In genomic region chr21:24823247-24823646, GRCh38 we compare ENCODE assay signal across 29 cellular contexts.
"Had no signal": no experiment of that assay in that cellular context is flagged by ENCODE, and none has a peak within 500 bp of the region (broad histone marks: within the 10 kb centered on the region; RNA-seq: fewer than 3 reads in every experiment).

No MANE protein-coding gene starts in this region.

- DNase-seq: activated CD4-positive, alpha-beta memory T cell treated with anti-CD3 and anti-CD28 coated beads, Interleukin-2, amount 10 ng/mL, durations not matched to agents 7 days and 5 days; activated CD4-positive, alpha-beta T cell treated with anti-CD3 and anti-CD28 coated beads for 36 hours; activated CD4-positive, alpha-beta T cell treated with anti-CD3 and anti-CD28 coated beads, Interleukin-2, amount 10 ng/mL, durations not matched to agents 24 days and 14 days; activated CD4-positive, alpha-beta T cell treated with anti-CD3 and anti-CD28 coated beads, Interleukin-2, amount 50 U/mL, for 4 hours; activated CD4-positive, CD25-positive, alpha-beta regulatory T cell; activated CD4-positive, CD25-positive, alpha-beta regulatory T cell treated with anti-CD3 and anti-CD28 coated beads, Interleukin-2, amount 50 U/mL, for 72 hours; activated CD8-positive, alpha-beta memory T cell treated with anti-CD3 and anti-CD28 coated beads, Interleukin-2, amount 50 U/mL, for 48 hours; activated gamma-delta T cell; activated naive CD4-positive, alpha-beta T cell; activated naive CD4-positive, alpha-beta T cell treated with anti-CD3 and anti-CD28 coated beads, Interleukin-2, amount 10 ng/mL, durations not matched to agents 7 days and 5 days; activated naive CD8-positive, alpha-beta T cell treated with anti-CD3 and anti-CD28 coated beads, Interleukin-2, amount 10 ng/mL, durations not matched to agents 7 days and 5 days; activated T-cell treated with anti-CD3 and anti-CD28 coated beads for 4 hours; activated T-cell treated with anti-CD3 and anti-CD28 coated beads, Interleukin-2, amount 50 U/mL, for 24 hours; activated T-cell treated with anti-CD3 and anti-CD28 coated beads, Interleukin-2, amount 50 U/mL, for 72 hours; brain microvascular endothelial cell; dorsolateral prefrontal cortex; effector memory CD4-positive, alpha-beta T cell; endodermal cell; foreskin fibroblast; head of caudate nucleus; hippocampal formation; T1000; WERI-Rb-1 had no signal

- ATAC-seq: activated CD4-positive, alpha-beta T cell treated with anti-CD3 and anti-CD28 coated beads for 36 hours; activated naive CD4-positive, alpha-beta T cell treated with anti-CD3 and anti-CD28 coated beads, Interleukin-2, amount 50 U/mL, for 72 hours; activated T-cell treated with anti-CD3 and anti-CD28 coated beads, Interleukin-2, amount 50 U/mL, for 72 hours; esophagus mucosa had no signal

- H3K36me3 Mint-ChIP-seq: activated naive CD4-positive, alpha-beta T cell treated with anti-CD3 and anti-CD28 coated beads, Interleukin-2, amount 10 ng/mL, durations not matched to agents 7 days and 5 days; activated naive CD4-positive, alpha-beta T cell treated with anti-CD3 and anti-CD28 coated beads, Interleukin-2, amount 50 U/mL, for 72 hours; activated naive CD8-positive, alpha-beta T cell treated with anti-CD3 and anti-CD28 coated beads, Interleukin-2, amount 10 ng/mL, durations not matched to agents 7 days and 5 days had no signal

- H3K36me3 ChIP-seq: brain microvascular endothelial cell, WERI-Rb-1 had no signal

- H3K27ac Mint-ChIP-seq: activated CD4-positive, alpha-beta memory T cell treated with anti-CD3 and anti-CD28 coated beads, Interleukin-2, amount 10 ng/mL, durations not matched to agents 7 days and 5 days; activated CD4-positive, alpha-beta T cell treated with anti-CD3 and anti-CD28 coated beads for 36 hours; activated CD4-positive, alpha-beta T cell treated with anti-CD3 and anti-CD28 coated beads, Interleukin-2, amount 10 ng/mL, durations not matched to agents 24 days and 14 days; activated naive CD4-positive, alpha-beta T cell treated with anti-CD3 and anti-CD28 coated beads, Interleukin-2, amount 10 ng/mL, durations not matched to agents 7 days and 5 days; activated naive CD4-positive, alpha-beta T cell treated with anti-CD3 and anti-CD28 coated beads, Interleukin-2, amount 50 U/mL, for 72 hours; activated naive CD8-positive, alpha-beta T cell treated with anti-CD3 and anti-CD28 coated beads, Interleukin-2, amount 10 ng/mL, durations not matched to agents 7 days and 5 days; activated T-cell treated with anti-CD3 and anti-CD28 coated beads, Interleukin-2, amount 50 U/mL, for 24 hours; activated T-cell treated with anti-CD3 and anti-CD28 coated beads, Interleukin-2, amount 50 U/mL, for 72 hours; dendritic cell treated with granulocyte-macrophage colony-stimulating factor and Interleukin-4, amounts not matched to agents 40 ng/mL and 50 ng/mL, for 4 days; endodermal cell; T-helper 2 cell treated with Interferon-gamma antibody and Interleukin-4, amounts not matched to agents 5 μg/mL and 100 μg/mL, for 36 hours had no signal

- H3K4me3 Mint-ChIP-seq: activated CD4-positive, alpha-beta memory T cell treated with anti-CD3 and anti-CD28 coated beads, Interleukin-2, amount 10 ng/mL, durations not matched to agents 7 days and 5 days; activated CD4-positive, alpha-beta T cell treated with anti-CD3 and anti-CD28 coated beads for 36 hours; activated CD4-positive, alpha-beta T cell treated with anti-CD3 and anti-CD28 coated beads, Interleukin-2, amount 10 ng/mL, durations not matched to agents 24 days and 14 days; activated naive CD4-positive, alpha-beta T cell treated with anti-CD3 and anti-CD28 coated beads, Interleukin-2, amount 10 ng/mL, durations not matched to agents 7 days and 5 days; activated naive CD8-positive, alpha-beta T cell treated with anti-CD3 and anti-CD28 coated beads, Interleukin-2, amount 10 ng/mL, durations not matched to agents 7 days and 5 days; activated T-cell treated with anti-CD3 and anti-CD28 coated beads, Interleukin-2, amount 50 U/mL, for 24 hours; activated T-cell treated with anti-CD3 and anti-CD28 coated beads, Interleukin-2, amount 50 U/mL, for 72 hours; central memory CD8-positive, alpha-beta T cell; dendritic cell treated with granulocyte-macrophage colony-stimulating factor and Interleukin-4, amounts not matched to agents 40 ng/mL and 50 ng/mL, for 4 days; endodermal cell; T-helper 2 cell treated with Interferon-gamma antibody and Interleukin-4, amounts not matched to agents 5 μg/mL and 100 μg/mL, for 36 hours had no signal

- H3K27ac ChIP-seq: brain microvascular endothelial cell, coronary artery, dorsolateral prefrontal cortex, WERI-Rb-1 had no signal

- H3K27me3 ChIP-seq: brain microvascular endothelial cell, dorsolateral prefrontal cortex had no signal

- H3K4me3 ChIP-seq: coronary artery, dorsolateral prefrontal cortex had no signal

- H3K27me3 Mint-ChIP-seq: activated CD4-positive, alpha-beta memory T cell treated with anti-CD3 and anti-CD28 coated beads, Interleukin-2, amount 10 ng/mL, durations not matched to agents 7 days and 5 days; activated CD4-positive, alpha-beta T cell treated with anti-CD3 and anti-CD28 coated beads for 36 hours; activated CD4-positive, alpha-beta T cell treated with anti-CD3 and anti-CD28 coated beads, Interleukin-2, amount 10 ng/mL, durations not matched to agents 24 days and 14 days; activated naive CD4-positive, alpha-beta T cell treated with anti-CD3 and anti-CD28 coated beads, Interleukin-2, amount 10 ng/mL, durations not matched to agents 7 days and 5 days; activated naive CD8-positive, alpha-beta T cell treated with anti-CD3 and anti-CD28 coated beads, Interleukin-2, amount 10 ng/mL, durations not matched to agents 7 days and 5 days; activated T-cell treated with anti-CD3 and anti-CD28 coated beads, Interleukin-2, amount 50 U/mL, for 24 hours; central memory CD8-positive, alpha-beta T cell; dendritic cell treated with granulocyte-macrophage colony-stimulating factor and Interleukin-4, amounts not matched to agents 40 ng/mL and 50 ng/mL, for 4 days had no signal

- H3K4me1 Mint-ChIP-seq: activated CD4-positive, alpha-beta memory T cell treated with anti-CD3 and anti-CD28 coated beads, Interleukin-2, amount 10 ng/mL, durations not matched to agents 7 days and 5 days; activated CD4-positive, alpha-beta T cell treated with anti-CD3 and anti-CD28 coated beads for 36 hours; activated CD4-positive, alpha-beta T cell treated with anti-CD3 and anti-CD28 coated beads, Interleukin-2, amount 10 ng/mL, durations not matched to agents 24 days and 14 days; activated naive CD4-positive, alpha-beta T cell treated with anti-CD3 and anti-CD28 coated beads, Interleukin-2, amount 10 ng/mL, durations not matched to agents 7 days and 5 days; activated naive CD8-positive, alpha-beta T cell treated with anti-CD3 and anti-CD28 coated beads, Interleukin-2, amount 10 ng/mL, durations not matched to agents 7 days and 5 days; central memory CD8-positive, alpha-beta T cell had no signal

- H3K9me3 Mint-ChIP-seq: activated CD4-positive, alpha-beta memory T cell treated with anti-CD3 and anti-CD28 coated beads, Interleukin-2, amount 10 ng/mL, durations not matched to agents 7 days and 5 days; activated CD4-positive, alpha-beta T cell treated with anti-CD3 and anti-CD28 coated beads, Interleukin-2, amount 10 ng/mL, durations not matched to agents 24 days and 14 days; activated naive CD4-positive, alpha-beta T cell treated with anti-CD3 and anti-CD28 coated beads, Interleukin-2, amount 10 ng/mL, durations not matched to agents 7 days and 5 days; activated naive CD4-positive, alpha-beta T cell treated with anti-CD3 and anti-CD28 coated beads, Interleukin-2, amount 50 U/mL, for 72 hours; activated naive CD8-positive, alpha-beta T cell treated with anti-CD3 and anti-CD28 coated beads, Interleukin-2, amount 10 ng/mL, durations not matched to agents 7 days and 5 days; activated T-cell treated with anti-CD3 and anti-CD28 coated beads, Interleukin-2, amount 50 U/mL, for 24 hours; central memory CD8-positive, alpha-beta T cell; dendritic cell treated with granulocyte-macrophage colony-stimulating factor and Interleukin-4, amounts not matched to agents 40 ng/mL and 50 ng/mL, for 4 days had no signal
